In the genomic region with DNA sequence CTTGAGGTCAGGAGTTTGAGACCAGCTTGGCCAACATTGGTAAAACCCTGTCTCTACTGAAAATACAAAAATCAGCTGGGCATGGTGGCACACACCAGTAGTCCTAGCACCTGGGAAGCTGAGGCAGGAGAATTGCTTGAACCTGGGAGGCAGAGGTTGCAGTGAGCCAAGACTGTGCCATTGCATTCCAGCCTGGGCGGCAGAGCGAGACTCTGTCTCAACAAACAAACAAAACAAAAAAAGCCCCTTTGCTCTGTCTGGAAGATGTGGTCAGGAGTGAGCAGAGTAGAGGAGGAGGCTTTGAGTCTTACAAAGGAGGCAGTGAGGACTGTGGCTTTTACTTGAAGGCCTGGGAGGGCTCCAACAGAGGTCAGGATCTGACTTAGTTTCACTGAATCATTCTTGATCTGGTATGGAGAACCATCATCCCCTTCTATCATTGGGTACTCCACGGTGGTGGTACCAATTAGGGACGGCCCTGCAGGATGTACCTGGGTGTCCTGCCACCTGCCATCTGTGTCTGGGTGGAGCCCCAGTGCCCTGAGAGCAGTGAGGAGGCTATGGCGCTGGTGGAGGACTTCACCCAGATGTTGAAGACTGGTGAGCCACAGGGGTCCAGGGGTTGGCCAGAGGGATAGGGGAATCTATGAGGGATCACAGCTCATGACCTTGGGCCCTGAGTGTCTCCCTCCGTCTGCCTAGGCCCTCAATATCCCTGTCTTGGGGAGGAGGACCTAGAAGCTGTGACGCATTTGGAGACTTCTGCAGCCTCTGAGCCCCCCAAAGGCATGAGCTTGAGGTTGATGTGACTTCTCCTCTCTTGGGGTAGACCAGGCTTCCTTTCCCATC, we compare ENCODE assay signal across 10 cellular contexts. TPM values are rescaled to one million over a fixed set of nuclear protein-coding genes. Genes with fewer than 3 reads are reported as not detected.
DNase-seq lines count a peak whose midpoint lies in the region; ATAC-seq and TF ChIP-seq lines count a peak whose summit lies in the region.
"Had no signal": no experiment of that assay in that cellular context is flagged by ENCODE, and none has a peak within 500 bp of the region (broad histone marks: within the 10 kb centered on the region; RNA-seq: fewer than 3 reads in every experiment).

No MANE protein-coding gene starts in this region.

- TF ChIP-seq CTCF in coronary artery (IDR thresholded peaks at IDR 0.05): no peak

- H3K9me3 Mint-ChIP-seq in stimulated activated naive CD8-positive, alpha-beta T cell treated with anti-CD3 and anti-CD28 coated beads, Interleukin-15, Interleukin-2, amounts not matched to agents 100 ng/mL and 50 ng/mL, for 24 hours: no peaks in the 10 kb centered on the region

- H3K27ac ChIP-seq in coronary artery: no peak overlapping the region
- H3K27ac ChIP-seq: hepatocyte had no signal

- no peak for ATAC-seq in Right ventricle myocardium inferior
- ATAC-seq in left cardiac atrium: no peak
- no peak for ATAC-seq in GM18511 (IDR thresholded peaks at IDR 0.05; ENCODE audit: unreplicated experiment)
- no peak for ATAC-seq in GM18907 (IDR thresholded peaks at IDR 0.05; ENCODE audit: unreplicated experiment)

- peak overlapping the region; percentile 20 for H3K4me3 Mint-ChIP-seq in stimulated activated naive CD8-positive, alpha-beta T cell treated with anti-CD3 and anti-CD28 coated beads, Interleukin-15, Interleukin-2, amounts not matched to agents 100 ng/mL and 50 ng/mL, for 24 hours

- no peaks in the 10 kb centered on the region for H3K27me3 Mint-ChIP-seq in stimulated activated naive CD8-positive, alpha-beta T cell treated with anti-CD3 and anti-CD28 coated beads, Interleukin-15, Interleukin-2, amounts not matched to agents 100 ng/mL and 50 ng/mL, for 24 hours

- H3K27ac Mint-ChIP-seq in stimulated activated naive CD8-positive, alpha-beta T cell treated with anti-CD3 and anti-CD28 coated beads, Interleukin-15, Interleukin-2, amounts not matched to agents 100 ng/mL and 50 ng/mL, for 24 hours: peak overlapping the region; percentile 61

- no peak overlapping the region for H3K4me3 ChIP-seq in coronary artery
- H3K4me3 ChIP-seq: hepatocyte had no signal

- peaks cover 51% of the 10 kb centered on the region for H3K4me1 Mint-ChIP-seq in stimulated activated naive CD8-positive, alpha-beta T cell treated with anti-CD3 and anti-CD28 coated beads, Interleukin-15, Interleukin-2, amounts not matched to agents 100 ng/mL and 50 ng/mL, for 24 hours (ENCODE audit: low read depth)

- H3K36me3 Mint-ChIP-seq in stimulated activated naive CD8-positive, alpha-beta T cell treated with anti-CD3 and anti-CD28 coated beads, Interleukin-15, Interleukin-2, amounts not matched to agents 100 ng/mL and 50 ng/mL, for 24 hours (ENCODE audit: low read depth): peaks cover 11% of the 10 kb centered on the region

- intact Hi-C loops in Right ventricle myocardium inferior (cut with DNase I): no loop called here
- intact Hi-C loops in left cardiac atrium (cut with DNase I): no loop called here

- DNase-seq in Right ventricle myocardium inferior (ENCODE audit: missing footprints) (peak; percentile 17), left cardiac atrium (no peak), coronary artery (ENCODE audit: low spot score) (peak; percentile 64)
- DNase-seq: effector CD4-positive, alpha-beta T cell; NCI-H1694; substantia nigra had no signal

RNA-seq across cellular contexts. Expression of a gene that starts 4.7 kb away (rescaled TPM):
- 10.0 TPM for total RNA-seq in Right ventricle myocardium inferior
- 10 to 100 TPM in 1 of 2 donors, 1 to 10 TPM in 1; 9.2 to 11.0 TPM for total RNA-seq in left cardiac atrium

RNA-seq across cellular contexts. Expression of a gene that starts 19.4 kb away (rescaled TPM):
- 130 TPM for total RNA-seq in Right ventricle myocardium inferior
- 100 to 1,000 TPM in 1 of 2 donors, 10 to 100 TPM in 1; 91.4 to 113 TPM for total RNA-seq in left cardiac atrium

RNA-seq across cellular contexts. Expression of a gene that starts 22.9 kb away (rescaled TPM):
- 123 TPM for total RNA-seq in Right ventricle myocardium inferior
- 100 to 1,000 TPM; 109 to 113 TPM for total RNA-seq in left cardiac atrium

RNA-seq across cellular contexts. Expression of a gene that starts 33.9 kb away (rescaled TPM):
- total RNA-seq in Right ventricle myocardium inferior (143 TPM), left cardiac atrium (100 to 1,000 TPM; 135 to 150 TPM)

RNA-seq across cellular contexts. Expression of a gene that starts 58.2 kb away (rescaled TPM):
- total RNA-seq in Right ventricle myocardium inferior (9.9 TPM), left cardiac atrium (10 to 100 TPM; 10.2 to 11.7 TPM)
